27 cellular contexts compared by ENCODE assay signal in the genomic region with DNA sequence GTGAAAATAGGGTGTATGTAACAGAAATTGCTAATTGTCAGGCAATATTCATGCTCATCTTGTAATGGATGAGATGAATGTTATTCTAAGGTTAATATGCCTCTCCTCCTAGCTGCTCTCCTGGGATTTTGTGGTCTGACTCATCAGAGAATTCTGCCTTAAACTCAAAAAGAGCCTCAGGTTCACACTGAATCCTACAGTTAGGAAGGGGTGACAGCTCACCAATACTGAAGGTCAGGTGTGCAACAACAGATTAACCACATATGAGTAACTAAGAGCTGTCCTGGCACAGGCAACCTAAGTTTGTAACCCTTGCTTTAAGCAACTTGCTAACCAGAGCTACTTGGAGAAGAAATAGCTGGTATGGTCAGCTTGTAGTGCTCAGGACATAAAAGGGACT.
DNase-seq lines count a peak whose midpoint lies in the region; ATAC-seq and TF ChIP-seq lines count a peak whose summit lies in the region.
"Had no signal": no experiment of that assay in that cellular context is flagged by ENCODE, and none has a peak within 500 bp of the region (broad histone marks: within the 10 kb centered on the region; RNA-seq: fewer than 3 reads in every experiment).

No MANE protein-coding gene starts in this region.

- peak overlapping the region; percentile 74 for H3K27ac ChIP-seq in DOHH2 (ENCODE audit: low read depth, low read length)
- no peak overlapping the region for H3K27ac ChIP-seq in mesenchymal stem cell (ENCODE audit: low read length, poor library complexity, severe bottlenecking)
- H3K27ac ChIP-seq: adrenal gland, coronary artery, pancreas had no signal

- no peak overlapping the region for H2AK5ac ChIP-seq in mesenchymal stem cell (ENCODE audit: low read length, severe bottlenecking)

- no peaks in the 10 kb centered on the region for H3K9me2 ChIP-seq in DOHH2 (replicated peaks; ENCODE audit: control insufficient read depth, low read length)

- H3K9ac ChIP-seq in mesenchymal stem cell (ENCODE audit: low read length) = peak overlapping the region; percentile 10

- H3K23ac ChIP-seq in mesenchymal stem cell (ENCODE audit: low read length in 2 of 2) = no peak overlapping the region

- no peak overlapping the region for H3K14ac ChIP-seq in mesenchymal stem cell (ENCODE audit: low read length in 2 of 2)

- TF ChIP-seq CTCF in DOHH2 (IDR thresholded peaks at IDR 0.05; ENCODE audit: low read depth, low read length, poor library complexity, severe bottlenecking) (no peak), choroid plexus epithelial cell (conservative IDR thresholded peaks at IDR 0.05; ENCODE audit: low read depth, low read length) (no peak), nephron progenitor cell (IDR thresholded peaks at IDR 0.05) (no peak)

- peaks cover 29% of the 10 kb centered on the region for H3K9me3 Mint-ChIP-seq in nephron progenitor cell
- H3K9me3 Mint-ChIP-seq in activated T-cell treated with anti-CD3 and anti-CD28 coated beads, Interleukin-2, amount 50 U/mL, for 72 hours = peaks cover 3 to 4% of the 10 kb centered on the region in 2 donors

- no peaks in the 10 kb centered on the region for H3K27me3 Mint-ChIP-seq in nephron progenitor cell (ENCODE audit: low read depth, poor library complexity)
- H3K27me3 Mint-ChIP-seq in activated T-cell treated with anti-CD3 and anti-CD28 coated beads, Interleukin-2, amount 50 U/mL, for 72 hours (ENCODE audit: low read depth) = no peaks in the 10 kb centered on the region

- peaks cover 78% of the 10 kb centered on the region for H3K4me1 ChIP-seq in DOHH2 (ENCODE audit: control insufficient read depth, low read length)
- no peaks in the 10 kb centered on the region for H3K4me1 ChIP-seq in mesenchymal stem cell (ENCODE audit: control insufficient read depth, insufficient read depth, low read depth, low read length)
- H3K4me1 ChIP-seq: pancreas had no signal

- no peak for ATAC-seq in activated T-cell treated with anti-CD3 and anti-CD28 coated beads, Interleukin-2, amount 50 U/mL, for 72 hours (replicated peaks in 1 of 2)
- ATAC-seq: activated T-cell treated with anti-CD3 and anti-CD28 coated beads, Interleukin-2, amount 50 U/mL, for 4 hours; HCT116; HepG2; left colon; naive thymus-derived CD8-positive, alpha-beta T cell; pancreas; right cardiac atrium had no signal

- peaks cover 9% of the 10 kb centered on the region for H3F3A ChIP-seq in DOHH2 (ENCODE audit: control insufficient read depth, insufficient read depth)

- H3K9me3 ChIP-seq in DOHH2 (ENCODE audit: control insufficient read depth, insufficient read depth, low read length) = peaks cover 38% of the 10 kb centered on the region
- peaks cover 5% of the 10 kb centered on the region; the same call in 1 of the 2 replicates for H3K9me3 ChIP-seq in MG63
- peaks cover 22% of the 10 kb centered on the region for H3K9me3 ChIP-seq in mesenchymal stem cell (ENCODE audit: control insufficient read depth, low read length)
- H3K9me3 ChIP-seq: adrenal gland, pancreas had no signal

- no peak overlapping the region for H2BK15ac ChIP-seq in mesenchymal stem cell (ENCODE audit: low read depth, poor library complexity, severe bottlenecking)

- no peak overlapping the region for H2BK5ac ChIP-seq in mesenchymal stem cell (ENCODE audit: low read depth, low read length, poor library complexity, severe bottlenecking)

- no peaks in the 10 kb centered on the region for H4K20me1 ChIP-seq in DOHH2 (ENCODE audit: control insufficient read depth, insufficient read depth, low read depth, low read length)

- H3K4ac ChIP-seq in mesenchymal stem cell (ENCODE audit: low read depth in 1 of 2, low read length in 2 of 2) = no peak overlapping the region

- no peak overlapping the region for H3K27ac Mint-ChIP-seq in nephron progenitor cell
- no peak overlapping the region for H3K27ac Mint-ChIP-seq in activated T-cell treated with anti-CD3 and anti-CD28 coated beads, Interleukin-2, amount 50 U/mL, for 72 hours
- H3K27ac Mint-ChIP-seq: naive thymus-derived CD8-positive, alpha-beta T cell had no signal

- no peak overlapping the region for H4K91ac ChIP-seq in mesenchymal stem cell (ENCODE audit: low read length)

- no peak overlapping the region for H2AFZ ChIP-seq in mesenchymal stem cell (ENCODE audit: low read depth, low read length)

- H3K27me3 ChIP-seq in DOHH2 (ENCODE audit: control insufficient read depth, low read length) (no peaks in the 10 kb centered on the region), MG63 (peaks cover 13% of the 10 kb centered on the region; the same call in 1 of the 2 replicates), mesenchymal stem cell (ENCODE audit: control insufficient read depth in 1 of 2, insufficient read depth in 1 of 2, low read length in 2 of 2) (no peaks in the 10 kb centered on the region)
- H3K27me3 ChIP-seq: adrenal gland, pancreas had no signal

- H3K79me2 ChIP-seq in DOHH2 (ENCODE audit: control insufficient read depth, low read length) = no peaks in the 10 kb centered on the region

- peak overlapping the region; percentile 58 for H3K4me2 ChIP-seq in DOHH2 (ENCODE audit: low read length)
- no peak overlapping the region for H3K4me2 ChIP-seq in mesenchymal stem cell (ENCODE audit: low read length, poor library complexity, severe bottlenecking)

- peaks cover 7% of the 10 kb centered on the region for H3K36me3 Mint-ChIP-seq in nephron progenitor cell (ENCODE audit: low read depth)
- H3K36me3 Mint-ChIP-seq in activated T-cell treated with anti-CD3 and anti-CD28 coated beads, Interleukin-2, amount 50 U/mL, for 72 hours (ENCODE audit: insufficient read depth in 2 of 2) = no peaks in the 10 kb centered on the region

- H3K18ac ChIP-seq in mesenchymal stem cell (ENCODE audit: low read depth in 1 of 2, low read length in 2 of 2) = no peak overlapping the region

- no peak overlapping the region for H3K4me3 Mint-ChIP-seq in nephron progenitor cell
- H3K4me3 Mint-ChIP-seq in activated T-cell treated with anti-CD3 and anti-CD28 coated beads, Interleukin-2, amount 50 U/mL, for 72 hours = no peak overlapping the region
- H3K4me3 Mint-ChIP-seq: activated T-cell treated with anti-CD3 and anti-CD28 coated beads, Interleukin-2, amount 50 U/mL, for 4 hours; naive thymus-derived CD8-positive, alpha-beta T cell had no signal

- DNase-seq in MG63 (peak; percentile 9), choroid plexus epithelial cell (ENCODE audit: low read depth) (peak; percentile 25), mesenchymal stem cell (no peak), hepatic stellate cell (ENCODE audit: low spot score) (no peak), hippocampal formation (lab: John Stamatoyannopoulos, UW) (no peak), nephron progenitor cell (no peak)
- DNase-seq in activated T-cell treated with anti-CD3 and anti-CD28 coated beads, Interleukin-2, amount 50 U/mL, for 72 hours = no peak
- DNase-seq: activated CD4-positive, alpha-beta T cell treated with anti-CD3 and anti-CD28 coated beads for 4 hours; activated naive CD4-positive, alpha-beta T cell; activated T-cell treated with anti-CD3 and anti-CD28 coated beads, Interleukin-2, amount 50 U/mL, for 4 hours; adrenal gland; head of caudate nucleus; left colon; naive thymus-derived CD8-positive, alpha-beta T cell; NCI-H1105 treated with DMSO at 0.1 percent for 48 hours; NCI-H2081; NCI-H510A treated with DMSO at 0.1 percent for 48 hours; pancreas; right cardiac atrium; stimulated activated CD4-positive, alpha-beta T cell treated with anti-CD3 and anti-CD28 coated beads, Interleukin-12 subunit alpha, Interleukin-12 subunit beta, amount 100 ng/mL, for 4 hours; stimulated activated CD4-positive, alpha-beta T cell treated with anti-CD3 and anti-CD28 coated beads, Interleukin-4, amount 100 ng/mL, for 4 hours; stimulated activated naive CD4-positive, alpha-beta T cell treated with Interleukin-2 at 50 U/mL for 16 hours; T-helper 2 cell had no signal

- H3K4me1 Mint-ChIP-seq in nephron progenitor cell = peaks cover 38% of the 10 kb centered on the region
- no peaks in the 10 kb centered on the region for H3K4me1 Mint-ChIP-seq in activated T-cell treated with anti-CD3 and anti-CD28 coated beads, Interleukin-2, amount 50 U/mL, for 72 hours (ENCODE audit: low read depth)
- H3K4me1 Mint-ChIP-seq: naive thymus-derived CD8-positive, alpha-beta T cell had no signal

- H2BK120ac ChIP-seq in mesenchymal stem cell (ENCODE audit: low read depth, low read length) = no peak overlapping the region

- peaks cover 28% of the 10 kb centered on the region for H3K36me3 ChIP-seq in DOHH2 (ENCODE audit: control insufficient read depth, low read length)
- no peaks in the 10 kb centered on the region for H3K36me3 ChIP-seq in MG63
- no peaks in the 10 kb centered on the region for H3K36me3 ChIP-seq in mesenchymal stem cell (ENCODE audit: control insufficient read depth in 1 of 2, insufficient read depth in 2 of 2, low read depth in 1 of 2, low read length in 2 of 2)
- H3K36me3 ChIP-seq: adrenal gland, pancreas had no signal

- no peak overlapping the region for H4K8ac ChIP-seq in mesenchymal stem cell (ENCODE audit: low read length)

- H2BK12ac ChIP-seq in mesenchymal stem cell (ENCODE audit: low read length in 2 of 2) = no peak overlapping the region

- H3K4me3 ChIP-seq in DOHH2 (ENCODE audit: low read length) (peak overlapping the region; percentile 10), MG63 (no peak overlapping the region), choroid plexus epithelial cell (ENCODE audit: low read depth, low read length) (no peak overlapping the region), mesenchymal stem cell (ENCODE audit: insufficient read depth in 1 of 2, low read depth in 1 of 2, low read length in 2 of 2) (no peak overlapping the region)
- H3K4me3 ChIP-seq: adrenal gland, coronary artery, pancreas had no signal

- no peaks in the 10 kb centered on the region for H3K79me1 ChIP-seq in mesenchymal stem cell (replicated peaks; ENCODE audit: low read length, poor library complexity, severe bottlenecking)

Comparison
In these comparisons a context has a peak if more than half of its experiments do, and no peak if none do; other contexts are left out.
1. DNase-seq: peak in MG63 (single experiment) and choroid plexus epithelial cell (single experiment); none in mesenchymal stem cell (single experiment), hepatic stellate cell (single experiment), hippocampal formation (0 of 2), nephron progenitor cell (single experiment) and activated T-cell treated with anti-CD3 and anti-CD28 coated beads, Interleukin-2, amount 50 U/mL, for 72 hours (0 of 2).